ENCODE assay signal across 24 cellular contexts in the genomic region with DNA sequence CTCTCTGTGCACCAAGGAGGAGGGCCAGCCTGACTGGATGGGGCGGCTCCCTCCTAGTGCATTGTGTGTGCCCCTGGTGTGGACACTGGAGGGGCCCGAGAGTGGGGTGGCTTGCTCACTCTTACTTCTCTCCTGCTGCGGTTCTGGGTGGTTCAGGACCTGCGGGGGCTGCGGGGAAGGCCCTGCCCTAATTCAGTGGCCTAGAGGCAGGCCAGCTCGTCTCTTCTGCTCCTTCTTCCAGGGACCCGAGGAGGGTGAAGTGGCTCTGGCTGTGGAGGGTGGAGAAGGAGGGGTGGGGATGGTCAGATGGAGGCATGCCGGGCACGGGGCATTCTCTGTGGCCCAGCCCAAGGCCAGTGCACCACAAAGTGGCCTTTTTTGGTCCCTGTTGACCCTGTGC.
"Had no signal": no experiment of that assay in that cellular context is flagged by ENCODE, and none has a peak within 500 bp of the region (broad histone marks: within the 10 kb centered on the region; RNA-seq: fewer than 3 reads in every experiment).

No MANE protein-coding gene starts in this region.

- DNase-seq: heart left ventricle; hypothalamus; islet precursor cell; kidney glomerular epithelial cell; left cardiac atrium; left ventricle myocardium superior; lower lobe of right lung; mammary epithelial cell; mesenchymal stem cell; naive thymus-derived CD8-positive, alpha-beta T cell; ovary; right lobe of liver; stimulated activated CD4-positive, alpha-beta T cell treated with anti-CD3 and anti-CD28 coated beads, Interleukin-1b, Interleukin-23, amount 100 ng/mL, for 48 hours; stimulated activated CD4-positive, alpha-beta T cell treated with anti-CD3 and anti-CD28 coated beads, Interleukin-2, amount 100 ng/mL, for 48 hours; stimulated activated naive CD4-positive, alpha-beta T cell; uterus had no signal

- H3K9me3 ChIP-seq: lower lobe of right lung, ovary, right lobe of liver, uterus had no signal

- H3K4me3 ChIP-seq: heart left ventricle, lower lobe of right lung, neural progenitor cell, ovary, right atrium auricular region, right lobe of liver, smooth muscle cell, tibial nerve, uterus had no signal

- H3K9me3 Mint-ChIP-seq: type B pancreatic cell had no signal

- H3K27ac Mint-ChIP-seq: nephron; neural progenitor cell; progenitor cell of endocrine pancreas; stimulated activated naive CD8-positive, alpha-beta T cell treated with anti-CD3 and anti-CD28 coated beads, Interleukin-15, Interleukin-2, amounts not matched to agents 100 ng/mL and 50 ng/mL, for 24 hours; type B pancreatic cell had no signal

- H3K36me3 Mint-ChIP-seq: neural progenitor cell had no signal

- H3K36me3 ChIP-seq: heart left ventricle, lower lobe of right lung, neural progenitor cell, ovary, right atrium auricular region, right lobe of liver, uterus had no signal

- H3K4me1 Mint-ChIP-seq: nephron had no signal

- H3K27me3 ChIP-seq: heart left ventricle, neural progenitor cell, ovary, right atrium auricular region, right lobe of liver, tibial nerve, uterus had no signal

- H3K27me3 Mint-ChIP-seq: naive thymus-derived CD8-positive, alpha-beta T cell; progenitor cell of endocrine pancreas; stimulated activated naive CD8-positive, alpha-beta T cell treated with anti-CD3 and anti-CD28 coated beads, Interleukin-15, Interleukin-2, amounts not matched to agents 100 ng/mL and 50 ng/mL, for 24 hours; type B pancreatic cell had no signal

- H3K4me1 ChIP-seq: heart left ventricle, lower lobe of right lung, right atrium auricular region, right lobe of liver, uterus had no signal

- H3K9ac ChIP-seq: neural progenitor cell had no signal

- H3K27ac ChIP-seq: heart left ventricle, lower lobe of right lung, neural progenitor cell, ovary, right atrium auricular region, right lobe of liver, tibial nerve, uterus had no signal

- H3K4me2 ChIP-seq: neural progenitor cell, smooth muscle cell had no signal

- H3K4me3 Mint-ChIP-seq: naive thymus-derived CD8-positive, alpha-beta T cell; nephron; neural progenitor cell; stimulated activated naive CD8-positive, alpha-beta T cell treated with anti-CD3 and anti-CD28 coated beads, Interleukin-15, Interleukin-2, amounts not matched to agents 100 ng/mL and 50 ng/mL, for 24 hours; type B pancreatic cell had no signal

- H2AFZ ChIP-seq: neural progenitor cell had no signal
